19 cellular contexts compared by ENCODE assay signal in the genomic region with DNA sequence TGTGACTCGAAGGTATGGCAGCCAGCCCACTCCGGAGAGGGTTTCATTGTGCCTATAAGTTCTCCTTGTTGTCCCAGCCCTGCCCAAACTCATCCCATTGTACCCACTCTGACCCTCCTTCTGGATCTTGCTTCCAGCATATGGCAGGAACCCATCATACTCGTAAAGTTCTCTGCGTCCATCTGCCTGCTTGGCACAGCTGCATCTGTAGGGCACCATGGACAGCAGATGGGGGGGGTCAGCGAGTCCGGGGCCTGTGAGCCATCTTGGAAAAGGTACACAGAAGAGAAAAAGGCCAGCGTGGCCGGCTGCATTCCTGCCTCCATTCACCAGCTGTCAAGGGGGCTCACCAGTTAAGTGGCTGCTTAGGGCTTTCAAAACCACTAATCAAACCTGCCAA.
DNase-seq lines count a peak whose midpoint lies in the region; ATAC-seq, FAIRE-seq and TF ChIP-seq lines count a peak whose summit lies in the region.
"Had no signal": no experiment of that assay in that cellular context is flagged by ENCODE, and none has a peak within 500 bp of the region (broad histone marks: within the 10 kb centered on the region; RNA-seq: fewer than 3 reads in every experiment).

No MANE protein-coding gene starts in this region.

- H3K9me3 ChIP-seq in A549 = no peaks in the 10 kb centered on the region
- H3K9me3 ChIP-seq in HCT116 (ENCODE audit: control insufficient read depth in 1 of 2, insufficient read depth in 1 of 2, low read depth in 1 of 2, low read length in 2 of 2) = no peaks in the 10 kb centered on the region

- H3K4me3 Mint-ChIP-seq in chondrocyte (ENCODE audit: unreplicated experiment) = no peak overlapping the region
- H3K4me3 Mint-ChIP-seq: T-helper 17 cell had no signal

- no peaks in the 10 kb centered on the region for H3K36me3 Mint-ChIP-seq in chondrocyte (ENCODE audit: low read depth)

- H3K27ac Mint-ChIP-seq in chondrocyte (ENCODE audit: unreplicated experiment) = no peak overlapping the region
- H3K27ac Mint-ChIP-seq: T-helper 17 cell had no signal

- BruUV-seq in HCT116 (replicated peaks; lab: Mats Ljungman, UMichigan) = no TSS peak

- H3K27me3 ChIP-seq in HCT116 (ENCODE audit: insufficient read depth, low read length) = peaks cover 56% of the 10 kb centered on the region

- ATAC-seq in A549 (no peak), HCT116 (no peak), HG02938 (IDR thresholded peaks at IDR 0.05; ENCODE audit: unreplicated experiment) (no peak), GM19351 (IDR thresholded peaks at IDR 0.05; ENCODE audit: unreplicated experiment) (no peak), GM19452 (IDR thresholded peaks at IDR 0.05; ENCODE audit: unreplicated experiment) (no peak)
- ATAC-seq: T-helper 17 cell had no signal

- H3K9me2 ChIP-seq in HCT116 (ENCODE audit: insufficient read depth) = no peaks in the 10 kb centered on the region

- H3K4me1 Mint-ChIP-seq in chondrocyte (ENCODE audit: low read depth) = no peaks in the 10 kb centered on the region
- H3K4me1 Mint-ChIP-seq: T-helper 17 cell had no signal

- peaks cover 15% of the 10 kb centered on the region for H3K27me3 Mint-ChIP-seq in chondrocyte (ENCODE audit: low read depth)

- H3K36me3 ChIP-seq in HCT116 (ENCODE audit: control insufficient read depth in 1 of 2, insufficient read depth in 2 of 2, low read length in 2 of 2) = no peaks in the 10 kb centered on the region
- H3K36me3 ChIP-seq: MG63 had no signal

- DNase-seq in A549 (ENCODE audit: low read depth in 1 of 2, low spot score in 1 of 2) = no peak
- no peak for DNase-seq in HCT116 (ENCODE audit: low read depth, low spot score)
- peak; percentile 57 for DNase-seq in NCI-H2171 treated with DMSO at 0.1 percent for 48 hours (lab: John Stamatoyannopoulos, UW)
- peak; percentile 59 for DNase-seq in chondrocyte (ENCODE audit: low spot score)
- no peak for DNase-seq in cerebellar cortex (ENCODE audit: low spot score)
- DNase-seq: 8988T, Calu3, H7, KG1, MG63, NCI-H510A treated with DMSO at 0.1 percent for 48 hours, NCI-H774, SIG-M5, T-helper 17 cell had no signal

- H2AFZ ChIP-seq in HCT116 (ENCODE audit: low read depth, low read length, poor library complexity, severe bottlenecking) = no peak overlapping the region

- RAD21 ChIA-PET in HCT116 (lab: Charles Lee; ENCODE audit: low non-redundant PET in 1 of 2, low total read pairs in 2 of 2, uncharacterized antibody in 2 of 2, unreplicated experiment in 2 of 2) = no interaction called here

- WGBS in A549 (ENCODE audit: missing lambda C conversion rate) = 7% methylated on average over 8 of the region's 8 CpGs

- H3K4me3 ChIP-seq in A549 = no peak overlapping the region
- H3K4me3 ChIP-seq in HCT116 (replicated peaks in 1 of 2; ENCODE audit: low read depth in 1 of 2, low read length in 2 of 2) = no peak overlapping the region
- H3K4me3 ChIP-seq: MG63, SK-N-MC had no signal

- no peak overlapping the region for H3K9ac ChIP-seq in HCT116 (ENCODE audit: low read length)

- no peaks in the 10 kb centered on the region for H3K79me2 ChIP-seq in HCT116 (ENCODE audit: insufficient read depth, low read length)

- H4K20me1 ChIP-seq in HCT116 (ENCODE audit: insufficient read depth) = no peaks in the 10 kb centered on the region

- no peaks in the 10 kb centered on the region for H3K9me3 Mint-ChIP-seq in chondrocyte (ENCODE audit: low read depth)

- H3K4me2 ChIP-seq in A549 (no peak overlapping the region), HCT116 (ENCODE audit: low read length) (no peak overlapping the region)

- H3K4me1 ChIP-seq in A549 (no peaks in the 10 kb centered on the region), HCT116 (ENCODE audit: control insufficient read depth in 1 of 2, insufficient read depth in 2 of 2, low read length in 2 of 2) (no peaks in the 10 kb centered on the region)

- TF ChIP-seq POLR2A in A549 (IDR thresholded peaks at IDR 0.05; ENCODE audit: low read length) = no peak
- no peak for TF ChIP-seq POLR2A in HCT116 (IDR thresholded peaks at IDR 0.05; ENCODE audit: borderline replicate concordance, extremely low read depth, insufficient read depth, insufficient read length)

- intact Hi-C loops in HCT116 (cut with micrococcal nuclease) = no loop called here

- H3K27ac ChIP-seq in A549 (no peak overlapping the region), HCT116 (ENCODE audit: low read depth, low read length) (no peak overlapping the region)
- H3K27ac ChIP-seq: SK-N-MC had no signal

- no peak for TF ChIP-seq CTCF in A549 (IDR thresholded peaks at IDR 0.05)
- TF ChIP-seq CTCF in HCT116 (IDR thresholded peaks at IDR 0.05 in 2 of 3, conservative IDR thresholded peaks at IDR 0.05 in 1 of 3; ENCODE audit: borderline replicate concordance in 1 of 3, insufficient read depth in 1 of 3, low read depth in 2 of 3, low read length in 2 of 3) = no peak
- no peak for TF ChIP-seq CTCF in chondrocyte (IDR thresholded peaks at IDR 0.05)

- TF ChIP-seq EP300 in A549 (IDR thresholded peaks at IDR 0.05) = no peak

- FAIRE-seq in A549 (lab: Jason Lieb, UNC) = no peak
- FAIRE-seq: RCC 7860 had no signal

- CTCF ChIA-PET in A549 (lab: Yijun Ruan, JAX) (no interaction called here), HCT116 (lab: Charles Lee) (no interaction called here)

- TF ChIP-seq RAD21 in A549 (conservative IDR thresholded peaks at IDR 0.05 in 1 of 2, IDR thresholded peaks at IDR 0.05 in 1 of 2) (no peak), HCT116 (IDR thresholded peaks at IDR 0.05; ENCODE audit: low read depth) (no peak)

- POLR2A ChIA-PET in A549 (lab: Yijun Ruan, JAX) = no interaction called here
- POLR2A ChIA-PET in HCT116 (lab: Charles Lee) = no interaction called here

TF ChIP-seq in A549, 52 proteins besides CTCF, POLR2A, EP300 and RAD21:
- TF ChIP-seq PHF8 (IDR thresholded peaks at IDR 0.05; ENCODE audit: borderline replicate concordance, low read depth) (no peak), EHF (CRISPR knock-in tag; IDR thresholded peaks at IDR 0.05) (no peak), ZC3H11A (IDR thresholded peaks at IDR 0.05) (no peak)
- TF ChIP-seq, protein P1, sequence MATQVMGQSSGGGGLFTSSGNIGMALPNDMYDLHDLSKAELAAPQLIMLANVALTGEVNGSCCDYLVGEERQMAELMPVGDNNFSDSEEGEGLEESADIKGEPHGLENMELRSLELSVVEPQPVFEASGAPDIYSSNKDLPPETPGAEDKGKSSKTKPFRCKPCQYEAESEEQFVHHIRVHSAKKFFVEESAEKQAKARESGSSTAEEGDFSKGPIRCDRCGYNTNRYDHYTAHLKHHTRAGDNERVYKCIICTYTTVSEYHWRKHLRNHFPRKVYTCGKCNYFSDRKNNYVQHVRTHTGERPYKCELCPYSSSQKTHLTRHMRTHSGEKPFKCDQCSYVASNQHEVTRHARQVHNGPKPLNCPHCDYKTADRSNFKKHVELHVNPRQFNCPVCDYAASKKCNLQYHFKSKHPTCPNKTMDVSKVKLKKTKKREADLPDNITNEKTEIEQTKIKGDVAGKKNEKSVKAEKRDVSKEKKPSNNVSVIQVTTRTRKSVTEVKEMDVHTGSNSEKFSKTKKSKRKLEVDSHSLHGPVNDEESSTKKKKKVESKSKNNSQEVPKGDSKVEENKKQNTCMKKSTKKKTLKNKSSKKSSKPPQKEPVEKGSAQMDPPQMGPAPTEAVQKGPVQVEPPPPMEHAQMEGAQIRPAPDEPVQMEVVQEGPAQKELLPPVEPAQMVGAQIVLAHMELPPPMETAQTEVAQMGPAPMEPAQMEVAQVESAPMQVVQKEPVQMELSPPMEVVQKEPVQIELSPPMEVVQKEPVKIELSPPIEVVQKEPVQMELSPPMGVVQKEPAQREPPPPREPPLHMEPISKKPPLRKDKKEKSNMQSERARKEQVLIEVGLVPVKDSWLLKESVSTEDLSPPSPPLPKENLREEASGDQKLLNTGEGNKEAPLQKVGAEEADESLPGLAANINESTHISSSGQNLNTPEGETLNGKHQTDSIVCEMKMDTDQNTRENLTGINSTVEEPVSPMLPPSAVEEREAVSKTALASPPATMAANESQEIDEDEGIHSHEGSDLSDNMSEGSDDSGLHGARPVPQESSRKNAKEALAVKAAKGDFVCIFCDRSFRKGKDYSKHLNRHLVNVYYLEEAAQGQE (IDR thresholded peaks at IDR 0.05) = peak; percentile 28; the same call in 1 of the 2 replicates

TF ChIP-seq in HCT116, 20 proteins besides CTCF, POLR2A, EP300 and RAD21:
- TF ChIP-seq, protein P1 (IDR thresholded peaks at IDR 0.05; ENCODE audit: low read depth) = peak; percentile 43
- TF ChIP-seq EGR1 (IDR thresholded peaks at IDR 0.05; ENCODE audit: low read depth) (no peak), JUND (IDR thresholded peaks at IDR 0.05) (no peak), CBX3 (IDR thresholded peaks at IDR 0.05; ENCODE audit: low read depth) (no peak)

Comparison
In these comparisons a context has a peak if more than half of its experiments do, and no peak if none do; other contexts are left out.
1. DNase-seq: peak in NCI-H2171 treated with DMSO at 0.1 percent for 48 hours (single experiment) and chondrocyte (single experiment); none in A549 (0 of 2), HCT116 (single experiment) and cerebellar cortex (single experiment).